In the genomic region with DNA sequence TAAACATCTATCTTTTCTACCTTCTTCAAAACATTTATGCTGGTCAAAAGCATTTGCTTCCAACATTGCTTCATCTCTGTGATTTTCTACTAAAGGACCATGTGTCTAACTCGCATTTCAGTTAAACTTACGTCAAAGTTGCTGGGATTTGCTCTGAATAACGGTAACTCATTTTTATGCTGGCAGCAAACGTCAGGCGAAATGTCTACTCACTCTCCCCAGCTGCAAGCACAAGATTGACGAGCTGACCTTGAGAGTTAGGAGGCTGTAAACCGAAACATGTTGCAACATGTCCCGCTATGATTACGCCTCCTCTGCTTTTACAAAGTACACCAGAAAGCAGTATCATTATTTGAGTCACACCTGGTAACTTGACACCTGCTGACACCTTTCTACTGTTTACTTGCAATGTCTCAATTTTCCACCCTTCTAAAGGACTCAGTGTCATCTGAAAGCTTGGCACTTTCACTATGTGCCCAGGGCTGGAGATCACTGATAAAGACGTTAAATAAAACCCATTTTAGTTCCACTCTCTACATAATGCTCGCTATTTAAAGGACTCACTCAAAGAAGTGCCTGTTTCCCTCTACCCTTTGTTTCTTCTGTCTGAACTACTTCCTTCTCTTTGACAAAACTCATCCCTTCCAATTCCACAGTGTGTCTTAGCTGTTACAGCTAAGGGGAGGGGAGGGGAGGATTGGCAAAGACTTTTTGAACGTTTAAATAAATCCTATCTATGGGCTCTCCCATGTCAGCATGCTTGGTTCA, we compare ENCODE assay signal across 1 cellular context.
TF ChIP-seq lines count a peak whose summit lies in the region.

No MANE protein-coding gene starts in this region.

TF ChIP-seq in GM12878, 131 proteins besides CTCF, POLR2A, EP300 and RAD21 (continued from another document):
- TF ChIP-seq BHLHE40 (IDR thresholded peaks at IDR 0.05; ENCODE audit: borderline replicate concordance in 1 of 2, low read depth in 2 of 2, low read length in 1 of 2) (peak; percentile 39 to 63; a peak in 2 of 4 replicates), POU2F2 (IDR thresholded peaks at IDR 0.05; ENCODE audit: borderline replicate concordance, low read depth, low read length) (no peak), ZNF384 (IDR thresholded peaks at IDR 0.05; ENCODE audit: borderline replicate concordance, low read depth, low read length) (no peak), RBBP5 (conservative IDR thresholded peaks at IDR 0.05) (no peak), RAD51 (IDR thresholded peaks at IDR 0.05) (peak; percentile 26; the same call in 1 of the 2 replicates), RELA (IDR thresholded peaks at IDR 0.05; ENCODE audit: borderline replicate concordance, partially characterized antibody) (no peak), ZNF622 (IDR thresholded peaks at IDR 0.05) (no peak), RFX5 (IDR thresholded peaks at IDR 0.05; ENCODE audit: low read depth, low read length) (no peak), WRNIP1 (IDR thresholded peaks at IDR 0.05; ENCODE audit: borderline replicate concordance, low read depth, low read length) (no peak), SUZ12 (IDR thresholded peaks at IDR 0.05; ENCODE audit: unreplicated experiment) (no peak), CHD1 (IDR thresholded peaks at IDR 0.05; ENCODE audit: low read depth, low read length) (no peak; the same call in 1 of the 2 replicates), GATAD2B (conservative IDR thresholded peaks at IDR 0.05; ENCODE audit: low read depth) (peak; percentile 71; the same call in 1 of the 2 replicates), SMAD1 (IDR thresholded peaks at IDR 0.05; ENCODE audit: low read depth, partially characterized antibody) (peak; percentile 57), ASH2L (IDR thresholded peaks at IDR 0.05; ENCODE audit: borderline replicate concordance, low read depth) (no peak), EED (IDR thresholded peaks at IDR 0.05; ENCODE audit: low read depth) (0 out of 2 replicates have a peak, but pooled peaks have one; percentile 22), MYC (IDR thresholded peaks at IDR 0.05; ENCODE audit: insufficient read depth, insufficient read length, insufficient replicate concordance, low read length, severe bottlenecking) (no peak), FOXM1 (IDR thresholded peaks at IDR 0.05; ENCODE audit: low read depth, low read length) (no peak), CBFB (IDR thresholded peaks at IDR 0.05; ENCODE audit: low read depth) (no peak), CEBPB (IDR thresholded peaks at IDR 0.05; ENCODE audit: borderline replicate concordance in 1 of 2, low read depth in 2 of 2, low read length in 2 of 2) (peak in 1 of 2 experiments; percentile 75; a peak in 2 of 4 replicates), TAF1 (IDR thresholded peaks at IDR 0.05; ENCODE audit: borderline replicate concordance, low read depth, low read length) (no peak), MTA2 (IDR thresholded peaks at IDR 0.05; ENCODE audit: low read depth) (peak; percentile 86), POLR2AphosphoS5 (IDR thresholded peaks at IDR 0.05; ENCODE audit: low read length) (no peak), CHD2 (IDR thresholded peaks at IDR 0.05; ENCODE audit: borderline replicate concordance, low read depth, low read length) (0 out of 2 replicates have a peak, but pooled peaks have one; percentile 14), CREM (IDR thresholded peaks at IDR 0.05; ENCODE audit: low read depth) (peak; percentile 58; the same call in 1 of the 2 replicates), STAT3 (IDR thresholded peaks at IDR 0.05; ENCODE audit: low read depth, low read length) (no peak), PAX5 (IDR thresholded peaks at IDR 0.05; ENCODE audit: borderline replicate concordance, low read depth, low read length) (peak; percentile 55; the same call in 1 of the 2 replicates), YBX1 (IDR thresholded peaks at IDR 0.05) (no peak), TBL1XR1 (IDR thresholded peaks at IDR 0.05; ENCODE audit: low read depth, low read length) (no peak)
- TF ChIP-seq, protein P1, sequence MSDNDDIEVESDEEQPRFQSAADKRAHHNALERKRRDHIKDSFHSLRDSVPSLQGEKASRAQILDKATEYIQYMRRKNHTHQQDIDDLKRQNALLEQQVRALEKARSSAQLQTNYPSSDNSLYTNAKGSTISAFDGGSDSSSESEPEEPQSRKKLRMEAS (IDR thresholded peaks at IDR 0.05; ENCODE audit: low read depth, low read length): no peak
- TF ChIP-seq, protein P2, sequence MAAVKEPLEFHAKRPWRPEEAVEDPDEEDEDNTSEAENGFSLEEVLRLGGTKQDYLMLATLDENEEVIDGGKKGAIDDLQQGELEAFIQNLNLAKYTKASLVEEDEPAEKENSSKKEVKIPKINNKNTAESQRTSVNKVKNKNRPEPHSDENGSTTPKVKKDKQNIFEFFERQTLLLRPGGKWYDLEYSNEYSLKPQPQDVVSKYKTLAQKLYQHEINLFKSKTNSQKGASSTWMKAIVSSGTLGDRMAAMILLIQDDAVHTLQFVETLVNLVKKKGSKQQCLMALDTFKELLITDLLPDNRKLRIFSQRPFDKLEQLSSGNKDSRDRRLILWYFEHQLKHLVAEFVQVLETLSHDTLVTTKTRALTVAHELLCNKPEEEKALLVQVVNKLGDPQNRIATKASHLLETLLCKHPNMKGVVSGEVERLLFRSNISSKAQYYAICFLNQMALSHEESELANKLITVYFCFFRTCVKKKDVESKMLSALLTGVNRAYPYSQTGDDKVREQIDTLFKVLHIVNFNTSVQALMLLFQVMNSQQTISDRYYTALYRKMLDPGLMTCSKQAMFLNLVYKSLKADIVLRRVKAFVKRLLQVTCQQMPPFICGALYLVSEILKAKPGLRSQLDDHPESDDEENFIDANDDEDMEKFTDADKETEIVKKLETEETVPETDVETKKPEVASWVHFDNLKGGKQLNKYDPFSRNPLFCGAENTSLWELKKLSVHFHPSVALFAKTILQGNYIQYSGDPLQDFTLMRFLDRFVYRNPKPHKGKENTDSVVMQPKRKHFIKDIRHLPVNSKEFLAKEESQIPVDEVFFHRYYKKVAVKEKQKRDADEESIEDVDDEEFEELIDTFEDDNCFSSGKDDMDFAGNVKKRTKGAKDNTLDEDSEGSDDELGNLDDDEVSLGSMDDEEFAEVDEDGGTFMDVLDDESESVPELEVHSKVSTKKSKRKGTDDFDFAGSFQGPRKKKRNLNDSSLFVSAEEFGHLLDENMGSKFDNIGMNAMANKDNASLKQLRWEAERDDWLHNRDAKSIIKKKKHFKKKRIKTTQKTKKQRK (IDR thresholded peaks at IDR 0.05; ENCODE audit: low read depth, low read length): no peak
- TF ChIP-seq, protein P3, sequence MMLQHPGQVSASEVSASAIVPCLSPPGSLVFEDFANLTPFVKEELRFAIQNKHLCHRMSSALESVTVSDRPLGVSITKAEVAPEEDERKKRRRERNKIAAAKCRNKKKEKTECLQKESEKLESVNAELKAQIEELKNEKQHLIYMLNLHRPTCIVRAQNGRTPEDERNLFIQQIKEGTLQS (IDR thresholded peaks at IDR 0.05; ENCODE audit: borderline replicate concordance, extremely low read depth, low read depth, low read length): no peak
- TF ChIP-seq, protein P4, sequence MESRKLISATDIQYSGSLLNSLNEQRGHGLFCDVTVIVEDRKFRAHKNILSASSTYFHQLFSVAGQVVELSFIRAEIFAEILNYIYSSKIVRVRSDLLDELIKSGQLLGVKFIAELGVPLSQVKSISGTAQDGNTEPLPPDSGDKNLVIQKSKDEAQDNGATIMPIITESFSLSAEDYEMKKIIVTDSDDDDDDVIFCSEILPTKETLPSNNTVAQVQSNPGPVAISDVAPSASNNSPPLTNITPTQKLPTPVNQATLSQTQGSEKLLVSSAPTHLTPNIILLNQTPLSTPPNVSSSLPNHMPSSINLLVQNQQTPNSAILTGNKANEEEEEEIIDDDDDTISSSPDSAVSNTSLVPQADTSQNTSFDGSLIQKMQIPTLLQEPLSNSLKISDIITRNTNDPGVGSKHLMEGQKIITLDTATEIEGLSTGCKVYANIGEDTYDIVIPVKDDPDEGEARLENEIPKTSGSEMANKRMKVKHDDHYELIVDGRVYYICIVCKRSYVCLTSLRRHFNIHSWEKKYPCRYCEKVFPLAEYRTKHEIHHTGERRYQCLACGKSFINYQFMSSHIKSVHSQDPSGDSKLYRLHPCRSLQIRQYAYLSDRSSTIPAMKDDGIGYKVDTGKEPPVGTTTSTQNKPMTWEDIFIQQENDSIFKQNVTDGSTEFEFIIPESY (IDR thresholded peaks at IDR 0.05): no peak
- TF ChIP-seq, protein P5, sequence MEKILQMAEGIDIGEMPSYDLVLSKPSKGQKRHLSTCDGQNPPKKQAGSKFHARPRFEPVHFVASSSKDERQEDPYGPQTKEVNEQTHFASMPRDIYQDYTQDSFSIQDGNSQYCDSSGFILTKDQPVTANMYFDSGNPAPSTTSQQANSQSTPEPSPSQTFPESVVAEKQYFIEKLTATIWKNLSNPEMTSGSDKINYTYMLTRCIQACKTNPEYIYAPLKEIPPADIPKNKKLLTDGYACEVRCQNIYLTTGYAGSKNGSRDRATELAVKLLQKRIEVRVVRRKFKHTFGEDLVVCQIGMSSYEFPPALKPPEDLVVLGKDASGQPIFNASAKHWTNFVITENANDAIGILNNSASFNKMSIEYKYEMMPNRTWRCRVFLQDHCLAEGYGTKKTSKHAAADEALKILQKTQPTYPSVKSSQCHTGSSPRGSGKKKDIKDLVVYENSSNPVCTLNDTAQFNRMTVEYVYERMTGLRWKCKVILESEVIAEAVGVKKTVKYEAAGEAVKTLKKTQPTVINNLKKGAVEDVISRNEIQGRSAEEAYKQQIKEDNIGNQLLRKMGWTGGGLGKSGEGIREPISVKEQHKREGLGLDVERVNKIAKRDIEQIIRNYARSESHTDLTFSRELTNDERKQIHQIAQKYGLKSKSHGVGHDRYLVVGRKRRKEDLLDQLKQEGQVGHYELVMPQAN (conservative IDR thresholded peaks at IDR 0.05): no peak
TF ChIP-seq in GM12878: peak in this region for 37.
